Comparison of ENCODE assay signal across 8 cellular contexts in the genomic region with DNA sequence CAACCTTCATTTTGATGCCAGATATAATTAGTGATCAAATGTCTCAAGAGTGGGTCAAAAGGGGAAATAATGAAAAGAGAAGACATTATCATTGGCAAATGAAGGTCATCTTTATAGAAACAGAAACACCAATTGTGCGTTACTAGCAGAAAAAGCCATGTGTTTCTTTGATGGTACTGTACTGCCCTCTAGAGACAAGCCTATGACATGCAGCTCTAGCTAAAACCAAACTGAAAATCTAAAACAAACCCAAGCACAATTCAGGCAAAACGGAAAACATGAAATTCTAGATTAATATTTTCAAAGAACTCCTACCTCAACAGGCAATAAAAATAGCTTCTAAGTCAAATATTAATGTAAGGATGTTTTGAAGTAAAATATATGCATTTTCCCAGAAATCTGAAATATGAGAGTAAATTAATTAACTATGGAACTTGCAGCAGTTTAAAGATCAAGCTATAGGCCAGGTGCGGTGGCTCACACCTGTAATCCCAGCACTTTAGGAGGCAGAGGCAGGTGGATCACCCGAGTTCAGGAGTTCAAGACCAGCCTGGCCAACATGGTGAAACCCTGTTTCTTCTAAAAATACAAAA.
A peak's percentile ranks its signal among the peaks of the same experiment; 100 is the strongest.
DNase-seq lines count a peak whose midpoint lies in the region; ATAC-seq and TF ChIP-seq lines count a peak whose summit lies in the region.

No MANE protein-coding gene starts in this region.

- TF ChIP-seq EP300 in SK-N-SH (IDR thresholded peaks at IDR 0.05; ENCODE audit: borderline replicate concordance in 1 of 2, low read depth in 1 of 2, low read length in 1 of 2), result no peak

- peak; percentile 78 for TF ChIP-seq CTCF in SK-N-SH (IDR thresholded peaks at IDR 0.05)
- TF ChIP-seq CTCF in LNCaP clone FGC (IDR thresholded peaks at IDR 0.05; ENCODE audit: control insufficient read depth, extremely low read depth, insufficient read depth), result peak; percentile 97
- peak; percentile 93 for TF ChIP-seq CTCF in fibroblast of mammary gland (conservative IDR thresholded peaks at IDR 0.05; ENCODE audit: control insufficient read depth, insufficient read depth, low read depth, low read length)

- no peaks in the 10 kb centered on the region for H3K4me1 ChIP-seq in SK-N-SH (ENCODE audit: control insufficient read depth in 1 of 2, insufficient read depth in 2 of 2, low read depth in 1 of 2, low read length in 1 of 2)

- no peak overlapping the region for H3K27ac ChIP-seq in SK-N-SH (ENCODE audit: low read depth in 2 of 2, low read length in 1 of 2)

- ATAC-seq in SK-N-SH treated with all-trans-retinoic acid at 6 μM for 48 hours, result no peak
- peak; percentile 84 for ATAC-seq in GM21529 (IDR thresholded peaks at IDR 0.05; ENCODE audit: unreplicated experiment)

- no peak overlapping the region for H3K4me2 ChIP-seq in SK-N-SH

- H3K4me3 ChIP-seq in SK-N-SH (ENCODE audit: low read depth in 2 of 2, low read length in 1 of 2), result peak overlapping the region in 1 of 2 experiments; percentile 54; a peak in 1 of 4 replicates
- H3K4me3 ChIP-seq in LNCaP clone FGC (ENCODE audit: low read depth, low read length), result no peak overlapping the region
- no peak overlapping the region for H3K4me3 ChIP-seq in fibroblast of mammary gland (ENCODE audit: control insufficient read depth, low read depth, low read length)

- H3K27me3 ChIP-seq in SK-N-SH (ENCODE audit: insufficient read depth), result no peaks in the 10 kb centered on the region

- H3K79me2 ChIP-seq in SK-N-SH (ENCODE audit: insufficient read depth), result no peaks in the 10 kb centered on the region

- DNase-seq in SK-N-SH, result peak; percentile 13
- peak; percentile 15 for DNase-seq in LNCaP clone FGC (ENCODE audit: low read depth)
- peak; percentile 35 for DNase-seq in RPMI7951 (ENCODE audit: low read depth)
- peak; percentile 57 for DNase-seq in fibroblast of mammary gland (ENCODE audit: low read depth)
- peak; percentile 74 for DNase-seq in pons (ENCODE audit: low spot score)
- no peak for DNase-seq in stimulated activated CD4-positive, alpha-beta T cell treated with anti-CD3 and anti-CD28 coated beads, Interleukin-12 subunit alpha, Interleukin-12 subunit beta, amount 100 ng/mL, for 4 hours

- no peaks in the 10 kb centered on the region for H3K9me2 ChIP-seq in SK-N-SH

- peak; percentile 74 for TF ChIP-seq RAD21 in SK-N-SH (IDR thresholded peaks at IDR 0.05; ENCODE audit: low read length)

- POLR2A ChIA-PET in SK-N-SH (lab: Yijun Ruan, JAX), result no interaction called here

- H3F3A ChIP-seq in SK-N-SH (replicated peaks; ENCODE audit: insufficient read depth), result no peaks in the 10 kb centered on the region

- H2AFZ ChIP-seq in SK-N-SH (ENCODE audit: low read depth), result no peak overlapping the region

- CTCF ChIA-PET in SK-N-SH (lab: Yijun Ruan, JAX), result interaction anchor here (0.6 to 1.2 kb wide), 6 partner anchors 17 to 958 kb away, joined by 3 to 4 read pairs (median 3); no protein-coding TSS in a partner anchor

- H4K20me1 ChIP-seq in SK-N-SH (ENCODE audit: insufficient read depth), result no peaks in the 10 kb centered on the region

- H3K9ac ChIP-seq in SK-N-SH, result no peak overlapping the region

- H3K36me3 ChIP-seq in SK-N-SH (replicated peaks in 1 of 2; ENCODE audit: control insufficient read depth in 1 of 2, insufficient read depth in 2 of 2, low read length in 1 of 2), result no peaks in the 10 kb centered on the region

- no peaks in the 10 kb centered on the region for H3K9me3 ChIP-seq in SK-N-SH

- WGBS in SK-N-SH (ENCODE audit: low lambda C conversion rate), result 3% methylated on average over 4 of the region's 4 CpGs

TF ChIP-seq in SK-N-SH, 30 proteins besides CTCF, POLR2A, EP300 and RAD21:
- TF ChIP-seq FOXJ3 (CRISPR knock-in tag; IDR thresholded peaks at IDR 0.05) (no peak), SMC3 (IDR thresholded peaks at IDR 0.05; ENCODE audit: low read depth, low read length) (peak; percentile 36)

TF ChIP-seq in SK-N-SH treated with all-trans-retinoic acid at 6 μM for 48 hours, 23 proteins besides CTCF, POLR2A, EP300 and RAD21:
- TF ChIP-seq ISL1 (CRISPR knock-in tag; IDR thresholded peaks at IDR 0.05), result no peak
- no peak for TF ChIP-seq SNAI2 (CRISPR knock-in tag; IDR thresholded peaks at IDR 0.05)
- TF ChIP-seq BACH2 (CRISPR knock-in tag; IDR thresholded peaks at IDR 0.05; ENCODE audit: borderline replicate concordance), result no peak
- TF ChIP-seq ZFP30 (CRISPR knock-in tag; IDR thresholded peaks at IDR 0.05), result no peak
